Comparison of ENCODE assay signal across 1 cellular context in genomic region chr2:225030893-225031292, GRCh38.
TF ChIP-seq lines count a peak whose summit lies in the region.

No MANE protein-coding gene starts in this region.

TF ChIP-seq in SK-N-SH, 30 proteins besides CTCF, POLR2A, EP300 and RAD21:
- TF ChIP-seq YY1 (IDR thresholded peaks at IDR 0.05; ENCODE audit: low read depth) (no peak), FOXJ3 (CRISPR knock-in tag; IDR thresholded peaks at IDR 0.05) (no peak), SIN3A (IDR thresholded peaks at IDR 0.05; ENCODE audit: borderline replicate concordance, low read depth, low read length) (no peak), GATA2 (CRISPR knock-in tag; IDR thresholded peaks at IDR 0.05) (no peak), MAX (IDR thresholded peaks at IDR 0.05; ENCODE audit: low read depth) (no peak), FOXM1 (IDR thresholded peaks at IDR 0.05; ENCODE audit: low read depth) (no peak), RFX5 (IDR thresholded peaks at IDR 0.05; ENCODE audit: low read length) (no peak), MXI1 (IDR thresholded peaks at IDR 0.05; ENCODE audit: low read depth, low read length) (no peak), TEAD4 (IDR thresholded peaks at IDR 0.05; ENCODE audit: borderline replicate concordance, insufficient read depth) (no peak), JUND (IDR thresholded peaks at IDR 0.05) (no peak), USF1 (IDR thresholded peaks at IDR 0.05; ENCODE audit: borderline replicate concordance, low read depth) (no peak)
- TF ChIP-seq, protein P1, sequence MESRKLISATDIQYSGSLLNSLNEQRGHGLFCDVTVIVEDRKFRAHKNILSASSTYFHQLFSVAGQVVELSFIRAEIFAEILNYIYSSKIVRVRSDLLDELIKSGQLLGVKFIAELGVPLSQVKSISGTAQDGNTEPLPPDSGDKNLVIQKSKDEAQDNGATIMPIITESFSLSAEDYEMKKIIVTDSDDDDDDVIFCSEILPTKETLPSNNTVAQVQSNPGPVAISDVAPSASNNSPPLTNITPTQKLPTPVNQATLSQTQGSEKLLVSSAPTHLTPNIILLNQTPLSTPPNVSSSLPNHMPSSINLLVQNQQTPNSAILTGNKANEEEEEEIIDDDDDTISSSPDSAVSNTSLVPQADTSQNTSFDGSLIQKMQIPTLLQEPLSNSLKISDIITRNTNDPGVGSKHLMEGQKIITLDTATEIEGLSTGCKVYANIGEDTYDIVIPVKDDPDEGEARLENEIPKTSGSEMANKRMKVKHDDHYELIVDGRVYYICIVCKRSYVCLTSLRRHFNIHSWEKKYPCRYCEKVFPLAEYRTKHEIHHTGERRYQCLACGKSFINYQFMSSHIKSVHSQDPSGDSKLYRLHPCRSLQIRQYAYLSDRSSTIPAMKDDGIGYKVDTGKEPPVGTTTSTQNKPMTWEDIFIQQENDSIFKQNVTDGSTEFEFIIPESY (IDR thresholded peaks at IDR 0.05; ENCODE audit: borderline replicate concordance, low read depth), result no peak
- TF ChIP-seq, protein P2, sequence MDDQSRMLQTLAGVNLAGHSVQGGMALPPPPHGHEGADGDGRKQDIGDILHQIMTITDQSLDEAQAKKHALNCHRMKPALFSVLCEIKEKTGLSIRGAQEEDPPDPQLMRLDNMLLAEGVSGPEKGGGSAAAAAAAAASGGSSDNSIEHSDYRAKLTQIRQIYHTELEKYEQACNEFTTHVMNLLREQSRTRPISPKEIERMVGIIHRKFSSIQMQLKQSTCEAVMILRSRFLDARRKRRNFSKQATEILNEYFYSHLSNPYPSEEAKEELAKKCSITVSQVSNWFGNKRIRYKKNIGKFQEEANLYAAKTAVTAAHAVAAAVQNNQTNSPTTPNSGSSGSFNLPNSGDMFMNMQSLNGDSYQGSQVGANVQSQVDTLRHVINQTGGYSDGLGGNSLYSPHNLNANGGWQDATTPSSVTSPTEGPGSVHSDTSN (IDR thresholded peaks at IDR 0.05), result no peak
